14 cellular contexts compared by ENCODE assay signal in the genomic region with DNA sequence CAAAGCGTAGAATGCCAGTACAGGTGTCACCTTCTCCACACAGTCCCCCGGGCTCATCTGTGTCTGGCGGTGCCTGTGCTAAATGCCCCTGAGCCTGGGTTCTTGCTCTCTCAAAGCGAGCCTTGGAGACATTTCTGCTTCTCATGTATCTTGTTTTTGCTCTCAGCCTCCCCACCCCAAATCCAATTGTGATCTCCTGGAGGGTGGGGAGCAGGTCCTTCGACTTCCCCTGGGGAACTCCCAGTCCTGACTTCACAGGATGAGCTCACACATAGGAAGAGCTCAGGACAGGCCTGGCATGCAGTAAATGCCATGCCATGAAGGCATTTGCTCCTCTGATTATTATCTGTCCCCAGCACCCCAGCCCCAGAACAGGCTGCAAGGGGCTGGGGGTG. TPM values are rescaled to one million over a fixed set of nuclear protein-coding genes. Genes with fewer than 3 reads are reported as not detected.
DNase-seq lines count a peak whose midpoint lies in the region; ATAC-seq lines count a peak whose summit lies in the region.
"Had no signal": no experiment of that assay in that cellular context is flagged by ENCODE, and none has a peak within 500 bp of the region (broad histone marks: within the 10 kb centered on the region; RNA-seq: fewer than 3 reads in every experiment).

No MANE protein-coding gene starts in this region.

- H3K27me3 ChIP-seq in CD8-positive, alpha-beta memory T cell (ENCODE audit: insufficient read depth, low read length, poor library complexity, severe bottlenecking) = no peaks in the 10 kb centered on the region
- no peaks in the 10 kb centered on the region for H3K27me3 ChIP-seq in naive thymus-derived CD4-positive, alpha-beta T cell (ENCODE audit: control insufficient read depth in 2 of 2, insufficient read depth in 2 of 2, low read length in 2 of 2)

- peak overlapping the region in 2 of 7 donors; percentile 28 to 42 for H3K4me3 Mint-ChIP-seq in CD8-positive, alpha-beta memory T cell
- peak overlapping the region; percentile 60 for H3K4me3 Mint-ChIP-seq in activated naive CD8-positive, alpha-beta T cell treated with anti-CD3 and anti-CD28 coated beads for 36 hours
- peak overlapping the region; percentile 26 to 87 (median 76) for H3K4me3 Mint-ChIP-seq in naive thymus-derived CD4-positive, alpha-beta T cell

- no peaks in the 10 kb centered on the region for H3K9me3 ChIP-seq in CD8-positive, alpha-beta memory T cell (ENCODE audit: low read length)
- H3K9me3 ChIP-seq in naive thymus-derived CD4-positive, alpha-beta T cell (ENCODE audit: control insufficient read depth in 2 of 3, low read length in 3 of 3) = no peaks in the 10 kb centered on the region

- DNase-seq in CD1c-positive myeloid dendritic cell (ENCODE audit: extremely low spot score) = peak; percentile 33
- DNase-seq in CD8-positive, alpha-beta memory T cell = peak in 1 of 5 donors; percentile 19
- DNase-seq in activated naive CD8-positive, alpha-beta T cell treated with anti-CD3 and anti-CD28 coated beads for 36 hours = no peak
- DNase-seq in naive thymus-derived CD4-positive, alpha-beta T cell = no peak
- DNase-seq in EL = no peak
- DNase-seq: effector CD8-positive, alpha-beta T cell; foreskin melanocyte; KG1; NCI-H1930; OCI-M1; SW 1271 had no signal

- no peak overlapping the region for H3K27ac ChIP-seq in CD8-positive, alpha-beta memory T cell (ENCODE audit: low read depth, low read length)
- peak overlapping the region; percentile 73 for H3K27ac ChIP-seq in naive thymus-derived CD4-positive, alpha-beta T cell (ENCODE audit: low read depth, low read length)

- peak; percentile 16 for ATAC-seq in naive thymus-derived CD4-positive, alpha-beta T cell
- ATAC-seq in HG03342 (IDR thresholded peaks at IDR 0.05; ENCODE audit: unreplicated experiment) (no peak), HG02885 (IDR thresholded peaks at IDR 0.05; ENCODE audit: poor library complexity, unreplicated experiment) (no peak)
- ATAC-seq: sciatic nerve had no signal

- H3K9me3 Mint-ChIP-seq in CD8-positive, alpha-beta memory T cell = no peaks in the 10 kb centered on the region
- H3K9me3 Mint-ChIP-seq in activated naive CD8-positive, alpha-beta T cell treated with anti-CD3 and anti-CD28 coated beads for 36 hours = no peaks in the 10 kb centered on the region
- H3K9me3 Mint-ChIP-seq in naive thymus-derived CD4-positive, alpha-beta T cell = no peaks in the 10 kb centered on the region

- intact Hi-C loops in naive thymus-derived CD4-positive, alpha-beta T cell (cut with micrococcal nuclease) = no loop called here

- H3K27ac Mint-ChIP-seq in CD8-positive, alpha-beta memory T cell = peak overlapping the region; percentile 81 to 98 (median 91)
- H3K27ac Mint-ChIP-seq in activated naive CD8-positive, alpha-beta T cell treated with anti-CD3 and anti-CD28 coated beads for 36 hours = peak overlapping the region; percentile 96
- H3K27ac Mint-ChIP-seq in naive thymus-derived CD4-positive, alpha-beta T cell = peak overlapping the region; percentile 66 to 97 (median 95)

- CTCF ChIA-PET in CD8-positive, alpha-beta memory T cell (lab: Charles Lee) = interaction anchor here (1.0 to 11.3 kb wide), 3 partner anchors 11 to 125 kb away, joined by 3 to 227 read pairs (median 186); no protein-coding TSS in a partner anchor
- CTCF ChIA-PET in naive thymus-derived CD4-positive, alpha-beta T cell (lab: Charles Lee) = interaction anchor here (0.7 to 11.4 kb wide), 5 partner anchors 10 to 127 kb away, joined by 3 to 320 read pairs (median 4); no protein-coding TSS in a partner anchor

- H3K4me3 ChIP-seq in CD8-positive, alpha-beta memory T cell (ENCODE audit: low read length) = peak overlapping the region; percentile 32
- H3K4me3 ChIP-seq in naive thymus-derived CD4-positive, alpha-beta T cell (ENCODE audit: low read length) = no peak overlapping the region

- H3K36me3 ChIP-seq in CD8-positive, alpha-beta memory T cell (ENCODE audit: insufficient read depth, low read length) = no peaks in the 10 kb centered on the region
- H3K36me3 ChIP-seq in naive thymus-derived CD4-positive, alpha-beta T cell (ENCODE audit: control insufficient read depth in 2 of 3, insufficient read depth in 3 of 3, low read length in 3 of 3) = no peaks in the 10 kb centered on the region

- no peaks in the 10 kb centered on the region for H3K27me3 Mint-ChIP-seq in CD8-positive, alpha-beta memory T cell
- H3K27me3 Mint-ChIP-seq in activated naive CD8-positive, alpha-beta T cell treated with anti-CD3 and anti-CD28 coated beads for 36 hours = no peaks in the 10 kb centered on the region
- no peaks in the 10 kb centered on the region for H3K27me3 Mint-ChIP-seq in naive thymus-derived CD4-positive, alpha-beta T cell

- peaks cover 69 to 90% (median 87%) of the 10 kb centered on the region in 3 donors for H3K4me1 Mint-ChIP-seq in CD8-positive, alpha-beta memory T cell
- peaks cover 85% of the 10 kb centered on the region for H3K4me1 Mint-ChIP-seq in activated naive CD8-positive, alpha-beta T cell treated with anti-CD3 and anti-CD28 coated beads for 36 hours
- peaks cover 71 to 99% (median 89%) of the 10 kb centered on the region in 7 donors for H3K4me1 Mint-ChIP-seq in naive thymus-derived CD4-positive, alpha-beta T cell

- POLR2A ChIA-PET in CD8-positive, alpha-beta memory T cell (lab: Charles Lee) = interaction anchor here (2.4 kb wide), 1 partner anchor 11 kb away, joined by 7 read pairs; no protein-coding TSS in a partner anchor
- POLR2A ChIA-PET in naive thymus-derived CD4-positive, alpha-beta T cell (lab: Charles Lee) = interaction anchor here (0.9 to 26.0 kb wide), 4 partner anchors 6 to 58 kb away, joined by 3 to 623 read pairs (median 318); a partner anchor contains a TSS

- peaks cover 0 to 25% (median 6%) of the 10 kb centered on the region in 3 donors for H3K36me3 Mint-ChIP-seq in CD8-positive, alpha-beta memory T cell
- H3K36me3 Mint-ChIP-seq in activated naive CD8-positive, alpha-beta T cell treated with anti-CD3 and anti-CD28 coated beads for 36 hours = peaks cover 17% of the 10 kb centered on the region
- H3K36me3 Mint-ChIP-seq in naive thymus-derived CD4-positive, alpha-beta T cell = peaks cover 0 to 20% (median 10%) of the 10 kb centered on the region in 5 donors

- H3K4me1 ChIP-seq in CD8-positive, alpha-beta memory T cell (ENCODE audit: insufficient read depth, low read length) = peaks cover 84% of the 10 kb centered on the region
- peaks cover 26 to 80% of the 10 kb centered on the region in 2 donors for H3K4me1 ChIP-seq in naive thymus-derived CD4-positive, alpha-beta T cell (ENCODE audit: control insufficient read depth in 2 of 2, insufficient read depth in 2 of 2, low read length in 2 of 2)

RNA-seq across cellular contexts. Expression of a gene that starts 58.1 kb away (rescaled TPM):
- 10 to 100 TPM; 15.8 to 19.8 TPM for total RNA-seq in CD8-positive, alpha-beta memory T cell
- polyA plus RNA-seq in CD8-positive, alpha-beta memory T cell = 15.4 TPM
- 10 to 100 TPM; 15.9 TPM for total RNA-seq in activated naive CD8-positive, alpha-beta T cell treated with anti-CD3 and anti-CD28 coated beads for 36 hours
- 10 to 100 TPM; 29.4 to 81.9 (median 74.6) TPM for total RNA-seq in naive thymus-derived CD4-positive, alpha-beta T cell
- 10 to 100 TPM; 17.3 to 23.5 TPM for polyA plus RNA-seq in naive thymus-derived CD4-positive, alpha-beta T cell
